26 cellular contexts compared by ENCODE assay signal in genomic region chr1:62917805-62918204, GRCh38.
"Had no signal": no experiment of that assay in that cellular context is flagged by ENCODE, and none has a peak within 500 bp of the region (broad histone marks: within the 10 kb centered on the region; RNA-seq: fewer than 3 reads in every experiment).

No MANE protein-coding gene starts in this region.

- H3K4me2 ChIP-seq: hepatocyte had no signal

- H3K4me1 Mint-ChIP-seq: mesothelial cell of epicardium; naive B cell; stimulated activated naive B cell treated with anti-CD40 and anti-IgM and Interleukin-4, amounts not matched to agents 10 μg/mL and 1 μg/mL and 100 μg/mL, for 72 hours had no signal

- DNase-seq: dorsolateral prefrontal cortex; effector CD4-positive, alpha-beta T cell; foreskin fibroblast; gastrocnemius medialis; heart left ventricle; mesenchymal stem cell; mucosa of descending colon; naive B cell; right lobe of liver; small intestine; stimulated activated CD4-positive, alpha-beta T cell treated with anti-CD3 and anti-CD28 coated beads, Interleukin-15, amount 100 ng/mL, for 24 hours; stimulated activated CD4-positive, alpha-beta T cell treated with anti-CD3 and anti-CD28 coated beads, Interleukin-2, amount 100 ng/mL, for 48 hours; stimulated activated naive B cell treated with anti-CD40 and anti-IgM and Interleukin-4, amounts not matched to agents 10 μg/mL and 1 μg/mL and 100 μg/mL, for 72 hours; transverse colon; upper lobe of right lung; uterus had no signal

- H3K4me3 Mint-ChIP-seq: mesothelial cell of epicardium; naive B cell; natural killer cell treated with Interleukin-12 subunit alpha and Interleukin-12 subunit beta and Interleukin-15 and Interleukin-18, amount 100 ng/mL, for 72 hours; neural crest cell; stimulated activated naive B cell treated with anti-CD40 and anti-IgM and Interleukin-4, amounts not matched to agents 10 μg/mL and 1 μg/mL and 100 μg/mL, for 72 hours; stimulated activated naive CD8-positive, alpha-beta T cell treated with anti-CD3 and anti-CD28 coated beads, Interleukin-15, Interleukin-2, amounts not matched to agents 100 ng/mL and 50 ng/mL, for 24 hours had no signal

- H3K79me2 ChIP-seq: hepatocyte, parathyroid adenoma had no signal

- ATAC-seq: esophagus mucosa; gastrocnemius medialis; heart left ventricle; mucosa of descending colon; natural killer cell treated with Interleukin-12 subunit alpha and Interleukin-12 subunit beta and Interleukin-15 and Interleukin-18, amount 100 ng/mL, for 72 hours; right lobe of liver; stimulated activated naive B cell treated with anti-CD40 and anti-IgM and Interleukin-4, amounts not matched to agents 10 μg/mL and 1 μg/mL and 100 μg/mL, for 72 hours; upper lobe of right lung had no signal

- H3K9me3 ChIP-seq: gastrocnemius medialis, heart left ventricle, mucosa of descending colon, right lobe of liver, suprapubic skin, transverse colon, upper lobe of right lung, uterus had no signal

- H3K27me3 ChIP-seq: gastrocnemius medialis, hepatocyte, right lobe of liver, transverse colon, upper lobe of right lung, uterus had no signal

- H3K27ac ChIP-seq: dorsolateral prefrontal cortex, epithelial cell of prostate, gastrocnemius medialis, heart left ventricle, hepatocyte, parathyroid adenoma, right lobe of liver, suprapubic skin, transverse colon, upper lobe of right lung, uterus had no signal

- H3K4me3 ChIP-seq: dorsolateral prefrontal cortex, gastrocnemius medialis, heart left ventricle, hepatocyte, mucosa of descending colon, right lobe of liver, suprapubic skin, transverse colon, upper lobe of right lung, uterus had no signal

- H2AFZ ChIP-seq: hepatocyte, parathyroid adenoma had no signal

- H3K9me3 Mint-ChIP-seq: natural killer cell treated with Interleukin-12 subunit alpha and Interleukin-12 subunit beta and Interleukin-15 and Interleukin-18, amount 100 ng/mL, for 72 hours; stimulated activated naive CD8-positive, alpha-beta T cell treated with anti-CD3 and anti-CD28 coated beads, Interleukin-15, Interleukin-2, amounts not matched to agents 100 ng/mL and 50 ng/mL, for 24 hours had no signal

- H3K27ac Mint-ChIP-seq: mesothelial cell of epicardium; naive B cell; natural killer cell treated with Interleukin-12 subunit alpha and Interleukin-12 subunit beta and Interleukin-15 and Interleukin-18, amount 100 ng/mL, for 72 hours; progenitor cell of endocrine pancreas; stimulated activated naive B cell treated with anti-CD40 and anti-IgM and Interleukin-4, amounts not matched to agents 10 μg/mL and 1 μg/mL and 100 μg/mL, for 72 hours; stimulated activated naive CD8-positive, alpha-beta T cell treated with anti-CD3 and anti-CD28 coated beads, Interleukin-15, Interleukin-2, amounts not matched to agents 100 ng/mL and 50 ng/mL, for 24 hours had no signal

- H3K36me3 Mint-ChIP-seq: mesothelial cell of epicardium; naive B cell; natural killer cell treated with Interleukin-12 subunit alpha and Interleukin-12 subunit beta and Interleukin-15 and Interleukin-18, amount 100 ng/mL, for 72 hours; stimulated activated naive B cell treated with anti-CD40 and anti-IgM and Interleukin-4, amounts not matched to agents 10 μg/mL and 1 μg/mL and 100 μg/mL, for 72 hours had no signal

- H3K36me3 ChIP-seq: gastrocnemius medialis, heart left ventricle, right lobe of liver, suprapubic skin, transverse colon, upper lobe of right lung, uterus had no signal

- H3K4me1 ChIP-seq: gastrocnemius medialis, heart left ventricle, parathyroid adenoma, right lobe of liver, suprapubic skin, transverse colon, upper lobe of right lung, uterus had no signal

- H3K9ac ChIP-seq: parathyroid adenoma had no signal
